12 cellular contexts compared by ENCODE assay signal in the genomic region with DNA sequence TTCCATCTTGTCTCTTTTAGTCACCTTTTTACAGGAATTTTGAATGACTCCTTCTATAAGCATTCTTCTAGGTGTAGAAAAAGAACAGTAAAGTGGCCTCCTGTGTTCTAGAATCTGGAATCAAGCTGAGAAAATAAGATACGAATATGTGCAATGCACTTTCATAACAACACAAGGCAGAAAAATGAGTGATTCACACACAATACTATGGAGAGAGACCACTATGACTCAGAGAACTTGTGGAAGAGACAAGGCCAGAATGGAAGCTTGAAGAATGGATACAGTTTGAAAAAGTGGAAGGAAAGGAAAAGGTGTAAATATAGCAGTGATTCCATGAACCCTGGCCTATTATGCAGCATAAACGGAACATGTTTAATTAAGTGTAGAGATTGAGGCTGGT. TPM values are rescaled to one million over a fixed set of nuclear protein-coding genes. Genes with fewer than 3 reads are reported as not detected.
DNase-seq lines count a peak whose midpoint lies in the region; ATAC-seq, FAIRE-seq and TF ChIP-seq lines count a peak whose summit lies in the region.
"Had no signal": no experiment of that assay in that cellular context is flagged by ENCODE, and none has a peak within 500 bp of the region (broad histone marks: within the 10 kb centered on the region; RNA-seq: fewer than 3 reads in every experiment).

No MANE protein-coding gene starts in this region.

- POLR2A ChIA-PET in T-cell (lab: Charles Lee) (interaction anchor here (0.6 to 1.0 kb wide), 3 partner anchors 10 to 220 kb away, joined by 3 to 5 read pairs (median 3); a partner anchor contains a TSS), HEK293T (lab: Yijun Ruan, JAX) (no interaction called here)

- DNase-seq in ACHN (peak; percentile 50), H54 (ENCODE audit: insufficient read length, low spot score) (peak; percentile 2), T-cell (no peak), fibroblast of mammary gland (ENCODE audit: low read depth) (peak; percentile 88), nucleus accumbens (lab: John Stamatoyannopoulos, UW) (no peak), hypothalamus (lab: John Stamatoyannopoulos, UW) (no peak), HEK293T (ENCODE audit: extremely low spot score) (no peak)
- DNase-seq: NCI-H446; stimulated activated CD4-positive, alpha-beta T cell treated with anti-CD3 and anti-CD28 coated beads, Interleukin-15, amount 100 ng/mL, for 24 hours had no signal

- in situ Hi-C loops in ACHN (cut with HindIII; ENCODE audit: low pct_ligation_motif_present, low pct_unique_long_range_greater_than_20kb, low sequenced_read_pairs), result no loop called here

- H3K9me3 Mint-ChIP-seq in T-cell, result no peaks in the 10 kb centered on the region

- no peak for TF ChIP-seq CTCF in fibroblast of mammary gland (conservative IDR thresholded peaks at IDR 0.05; ENCODE audit: control insufficient read depth, insufficient read depth, low read depth, low read length)

- no peak for TF ChIP-seq POLR2A in H54 (IDR thresholded peaks at IDR 0.05; ENCODE audit: low read depth, low read length)

- no peak overlapping the region for H3K4me3 ChIP-seq in fibroblast of mammary gland (ENCODE audit: control insufficient read depth, low read depth, low read length)
- H3K4me3 ChIP-seq: suprapubic skin had no signal

- CTCF ChIA-PET in T-cell (lab: Charles Lee) (interaction anchor here (0.6 to 1.4 kb wide), 4 partner anchors 11 to 538 kb away, joined by 3 to 4 read pairs (median 4); no protein-coding TSS in a partner anchor), HEK293T (lab: Yijun Ruan, JAX) (no interaction called here)

- H3K27me3 Mint-ChIP-seq in T-cell, result no peaks in the 10 kb centered on the region

- ATAC-seq in T-cell (replicated peaks in 1 of 4), result no peak
- no peak for ATAC-seq in GM21528 (IDR thresholded peaks at IDR 0.05; ENCODE audit: low FRiP score, unreplicated experiment)

- H3K4me3 Mint-ChIP-seq in T-cell, result peak overlapping the region; percentile 32 to 68 (median 39)

- peak; percentile 71 for FAIRE-seq in H54 (lab: Jason Lieb, UNC)
- FAIRE-seq: frontal cortex had no signal

- H3K36me3 Mint-ChIP-seq in T-cell, result no peaks in the 10 kb centered on the region

- H3K4me1 Mint-ChIP-seq in T-cell, result peaks cover 28 to 31% (median 29%) of the 10 kb centered on the region in 3 donors

- H3K27ac Mint-ChIP-seq in T-cell, result peak overlapping the region; percentile 5 to 73

TF ChIP-seq in HEK293T, 16 proteins besides CTCF, POLR2A, EP300 and RAD21:
- TF ChIP-seq NFRKB (IDR thresholded peaks at IDR 0.05), result no peak
- no peak for TF ChIP-seq HDGF (IDR thresholded peaks at IDR 0.05; ENCODE audit: borderline replicate concordance)
- no peak for TF ChIP-seq TARDBP (IDR thresholded peaks at IDR 0.05)
- no peak for TF ChIP-seq FOXA1 (IDR thresholded peaks at IDR 0.05)
- TF ChIP-seq ELF4 (IDR thresholded peaks at IDR 0.05), result no peak
- no peak for TF ChIP-seq SP1 (IDR thresholded peaks at IDR 0.05)
- TF ChIP-seq, protein P1, sequence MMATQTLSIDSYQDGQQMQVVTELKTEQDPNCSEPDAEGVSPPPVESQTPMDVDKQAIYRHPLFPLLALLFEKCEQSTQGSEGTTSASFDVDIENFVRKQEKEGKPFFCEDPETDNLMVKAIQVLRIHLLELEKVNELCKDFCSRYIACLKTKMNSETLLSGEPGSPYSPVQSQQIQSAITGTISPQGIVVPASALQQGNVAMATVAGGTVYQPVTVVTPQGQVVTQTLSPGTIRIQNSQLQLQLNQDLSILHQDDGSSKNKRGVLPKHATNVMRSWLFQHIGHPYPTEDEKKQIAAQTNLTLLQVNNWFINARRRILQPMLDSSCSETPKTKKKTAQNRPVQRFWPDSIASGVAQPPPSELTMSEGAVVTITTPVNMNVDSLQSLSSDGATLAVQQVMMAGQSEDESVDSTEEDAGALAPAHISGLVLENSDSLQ (IDR thresholded peaks at IDR 0.05), result no peak
- no peak for TF ChIP-seq LEF1 (IDR thresholded peaks at IDR 0.05; ENCODE audit: borderline replicate concordance)
- no peak for TF ChIP-seq FOXK2 (IDR thresholded peaks at IDR 0.05)
- TF ChIP-seq SUZ12 (IDR thresholded peaks at IDR 0.05), result no peak
- TF ChIP-seq CTBP1 (IDR thresholded peaks at IDR 0.05; ENCODE audit: borderline replicate concordance), result no peak
- TF ChIP-seq ZNF384 (IDR thresholded peaks at IDR 0.05), result no peak
- no peak for TF ChIP-seq L3MBTL2 (conservative IDR thresholded peaks at IDR 0.05)
- TF ChIP-seq BHLHE40 (IDR thresholded peaks at IDR 0.05; ENCODE audit: borderline replicate concordance), result no peak

RNA-seq across cellular contexts. Expression of a gene that starts 57.1 kb away (rescaled TPM):
- 10 to 100 TPM; 25.3 to 64.6 (median 45.4) TPM for total RNA-seq in T-cell

Comparison
In these comparisons a context has a peak if more than half of its experiments do, and no peak if none do; other contexts are left out.
1. DNase-seq: peak in ACHN (single experiment), H54 (single experiment) and fibroblast of mammary gland (single experiment); none in T-cell (0 of 34), nucleus accumbens (0 of 56), hypothalamus (0 of 51) and HEK293T (single experiment).